16 cellular contexts compared by ENCODE assay signal in genomic region chr9:112170235-112170634, GRCh38. TPM values are rescaled to one million over a fixed set of nuclear protein-coding genes. Genes with fewer than 3 reads are reported as not detected.
A peak's percentile ranks its signal among the peaks of the same experiment; 100 is the strongest.
DNase-seq lines count a peak whose midpoint lies in the region; ATAC-seq, FAIRE-seq and TF ChIP-seq lines count a peak whose summit lies in the region.
"Had no signal": no experiment of that assay in that cellular context is flagged by ENCODE, and none has a peak within 500 bp of the region (broad histone marks: within the 10 kb centered on the region; RNA-seq: fewer than 3 reads in every experiment).

No MANE protein-coding gene starts in this region.

- 46 to 66% methylated on average over 4 of the region's 4 CpGs for WGBS in thyroid gland, 2 donors

- no peaks in the 10 kb centered on the region for H4K20me1 ChIP-seq in keratinocyte (ENCODE audit: control insufficient read depth, extremely low read depth, insufficient read depth, low read length)

- H3K4me1 Mint-ChIP-seq in WTC11, result peaks cover 51% of the 10 kb centered on the region

- no peaks in the 10 kb centered on the region for H3K79me2 ChIP-seq in keratinocyte (ENCODE audit: control insufficient read depth, insufficient read depth, low read length)

- H3K36me3 Mint-ChIP-seq in WTC11, result no peaks in the 10 kb centered on the region

- H3K4me3 ChIP-seq in keratinocyte (ENCODE audit: control insufficient read depth in 2 of 3, extremely low read depth in 1 of 3, insufficient read depth in 2 of 3, low read depth in 1 of 3, low read length in 3 of 3) (no peak overlapping the region), thyroid gland (replicated peaks in 1 of 3) (no peak overlapping the region), ascending aorta (no peak overlapping the region)
- H3K4me3 ChIP-seq: gastroesophageal sphincter had no signal

- H2AFZ ChIP-seq in keratinocyte (ENCODE audit: control insufficient read depth, low read length), result peak overlapping the region; percentile 17

- H3K9me3 Mint-ChIP-seq in WTC11, result no peaks in the 10 kb centered on the region

- DNase-seq in SIG-M5 treated with dmso at 0.1 percent for 504 hours (lab: John Stamatoyannopoulos, UW; ENCODE audit: unreplicated experiment) (peak; percentile 35), SIG-M5 (lab: John Stamatoyannopoulos, UW) (no peak), WTC11 (ENCODE audit: low spot score) (no peak), keratinocyte (ENCODE audit: low read depth, low spot score) (no peak), thyroid gland (peak; percentile 57 to 60), omental fat pad (ENCODE audit: low spot score) (no peak), NCI-H345 treated with DMSO at 0.1 percent for 48 hours (lab: John Stamatoyannopoulos, UW; ENCODE audit: unreplicated experiment) (no peak), ascending aorta (ENCODE audit: low spot score in 2 of 2) (no peak)
- DNase-seq: activated CD4-positive, alpha-beta T cell treated with anti-CD3 and anti-CD28 coated beads for 36 hours; left cardiac atrium; NCI-H2029; nucleus accumbens had no signal

- peak; percentile 78 for FAIRE-seq in keratinocyte (lab: Jason Lieb, UNC)
- FAIRE-seq: A204.1, astrocyte, D721Med had no signal

- no peak for TF ChIP-seq POLR2A in thyroid gland (IDR thresholded peaks at IDR 0.05)

- ATAC-seq in WTC11, result peak; percentile 49
- no peak for ATAC-seq in omental fat pad (ENCODE audit: low FRiP score)
- ATAC-seq: activated CD4-positive, alpha-beta T cell treated with anti-CD3 and anti-CD28 coated beads for 36 hours; gastroesophageal sphincter; left cardiac atrium had no signal

- H3K4me3 Mint-ChIP-seq in WTC11, result no peak overlapping the region
- H3K4me3 Mint-ChIP-seq: activated CD4-positive, alpha-beta T cell treated with anti-CD3 and anti-CD28 coated beads for 36 hours had no signal

- peak overlapping the region; percentile 29 for H3K9ac ChIP-seq in keratinocyte (ENCODE audit: control insufficient read depth, extremely low read depth, insufficient read depth, low read length)

- peak overlapping the region; percentile 31 for H3K27ac Mint-ChIP-seq in WTC11
- H3K27ac Mint-ChIP-seq: activated CD4-positive, alpha-beta T cell treated with anti-CD3 and anti-CD28 coated beads for 36 hours had no signal

- intact Hi-C loops in thyroid gland (cut with DNase I), result loop anchor here (10.0 kb wide), 1 partner anchor 155 kb away; no protein-coding TSS in a partner anchor
- intact Hi-C loops in ascending aorta (cut with DNase I), result loop anchor here (10.0 kb wide), 1 partner anchor 155 kb away; no protein-coding TSS in a partner anchor

- H3K27me3 ChIP-seq in keratinocyte (ENCODE audit: control insufficient read depth, extremely low read depth, insufficient read depth, low read length) (no peaks in the 10 kb centered on the region), thyroid gland (no peaks in the 10 kb centered on the region), ascending aorta (no peaks in the 10 kb centered on the region)

- dilution Hi-C loops in keratinocyte (cut with MboI; ENCODE audit: extremely low pct_ligation_motif_present, low sequenced_read_pairs), result no loop called here

- H3K4me1 ChIP-seq in keratinocyte (ENCODE audit: control insufficient read depth, extremely low read depth, insufficient read depth, low read length), result peaks cover 41% of the 10 kb centered on the region
- H3K4me1 ChIP-seq in thyroid gland, result peaks cover 5 to 26% of the 10 kb centered on the region in 2 donors
- H3K4me1 ChIP-seq in ascending aorta, result peaks cover 0 to 6% of the 10 kb centered on the region in 2 donors

- POLR2A ChIA-PET in WTC11 (lab: Charles Lee), result interaction anchor here (0.7 kb wide), 1 partner anchor 118 kb away, joined by 5 read pairs; no protein-coding TSS in a partner anchor

- H3K27ac ChIP-seq in keratinocyte (ENCODE audit: control insufficient read depth, insufficient read depth, low read length) (peak overlapping the region; percentile 65), thyroid gland (peak overlapping the region in 1 of 3 donors; percentile 24), ascending aorta (no peak overlapping the region)
- H3K27ac ChIP-seq: gastroesophageal sphincter had no signal

- H3K4me2 ChIP-seq in keratinocyte (ENCODE audit: control insufficient read depth, extremely low read depth, insufficient read depth, low read depth, low read length), result peak overlapping the region; percentile 67

- CTCF ChIA-PET in WTC11 (lab: Charles Lee), result no interaction called here

- H3K27me3 Mint-ChIP-seq in WTC11 (ENCODE audit: low read depth), result peaks cover 13% of the 10 kb centered on the region

- TF ChIP-seq CTCF in WTC11 (IDR thresholded peaks at IDR 0.05) (no peak), keratinocyte (optimal IDR thresholded peaks at IDR 0.05 in 1 of 3, IDR thresholded peaks at IDR 0.05 in 1 of 3, conservative IDR thresholded peaks at IDR 0.05 in 1 of 3; ENCODE audit: extremely low read depth in 1 of 3, insufficient read depth in 2 of 3, low read length in 3 of 3) (no peak), thyroid gland (IDR thresholded peaks at IDR 0.05) (no peak), omental fat pad (IDR thresholded peaks at IDR 0.05) (no peak), ascending aorta (IDR thresholded peaks at IDR 0.05) (no peak)

- H3K36me3 ChIP-seq in keratinocyte (ENCODE audit: control insufficient read depth in 2 of 2, extremely low read depth in 1 of 2, insufficient read depth in 2 of 2, low read length in 2 of 2) (no peaks in the 10 kb centered on the region), thyroid gland (no peaks in the 10 kb centered on the region), ascending aorta (no peaks in the 10 kb centered on the region)
- H3K36me3 ChIP-seq: gastroesophageal sphincter had no signal

- no peaks in the 10 kb centered on the region for H3K9me1 ChIP-seq in keratinocyte (ENCODE audit: control insufficient read depth, extremely low read depth, insufficient read depth, low read length)

- H3K9me3 ChIP-seq in keratinocyte (ENCODE audit: control insufficient read depth, low read depth, low read length) (no peaks in the 10 kb centered on the region), thyroid gland (no peaks in the 10 kb centered on the region), ascending aorta (no peaks in the 10 kb centered on the region)
- H3K9me3 ChIP-seq: gastroesophageal sphincter had no signal

TF ChIP-seq in WTC11, 78 proteins besides CTCF, POLR2A, EP300 and RAD21:
- TF ChIP-seq TP53 (CRISPR knock-in tag; IDR thresholded peaks at IDR 0.05) (no peak), USF2 (CRISPR knock-in tag; IDR thresholded peaks at IDR 0.05) (peak; percentile 68; the same call in 1 of the 2 replicates)
- TF ChIP-seq, protein P1, sequence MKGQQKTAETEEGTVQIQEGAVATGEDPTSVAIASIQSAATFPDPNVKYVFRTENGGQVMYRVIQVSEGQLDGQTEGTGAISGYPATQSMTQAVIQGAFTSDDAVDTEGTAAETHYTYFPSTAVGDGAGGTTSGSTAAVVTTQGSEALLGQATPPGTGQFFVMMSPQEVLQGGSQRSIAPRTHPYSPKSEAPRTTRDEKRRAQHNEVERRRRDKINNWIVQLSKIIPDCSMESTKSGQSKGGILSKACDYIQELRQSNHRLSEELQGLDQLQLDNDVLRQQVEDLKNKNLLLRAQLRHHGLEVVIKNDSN (CRISPR knock-in tag; IDR thresholded peaks at IDR 0.05), result peak; percentile 58; the same call in 1 of the 2 replicates

RNA-seq across cellular contexts. Expression of gene SUSD1, which starts 4.9 kb away (rescaled TPM):
- 4.4 to 5.7 TPM (median 5.1 TPM) in 3 replicates for total RNA-seq in WTC11 (2021)
- 2.4 to 3.6 TPM (median 3.3 TPM) in 3 replicates for polyA plus RNA-seq in keratinocyte
- polyA plus RNA-seq in keratinocyte (2011; ENCODE audit: low read depth), result 0.79 TPM
- polyA plus RNA-seq in keratinocyte (2011; cell fraction: cytosol; rRNA removed), result 1.5 and 2.6 TPM in 2 replicates
- polyA plus RNA-seq in keratinocyte (2011; cell fraction: nucleus; rRNA removed), result 2.6 and 3.6 TPM in 2 replicates
- polyA plus RNA-seq in keratinocyte (2012; ENCODE audit: low replicate concordance), result 0.73 and 2.9 TPM in 2 replicates
- polyA minus RNA-seq in keratinocyte, result 2.8 to 8.5 TPM (median 4.1 TPM) in 3 replicates
- 5.8 TPM for polyA minus RNA-seq in keratinocyte (2011; cell fraction: cytosol; rRNA and poly(A)+ RNA removed)
- polyA minus RNA-seq in keratinocyte (2011; cell fraction: nucleus; rRNA and poly(A)+ RNA removed), result 4.3 and 7.1 TPM in 2 replicates
- total RNA-seq in thyroid gland, result 10 to 100 TPM in 3 of 4 donors, 1 to 10 TPM in 1; 9.5 to 17.3 (median 13.6) TPM
- total RNA-seq in omental fat pad, result 10 to 100 TPM; 12.0 to 23.2 (median 15.4) TPM
- total RNA-seq in ascending aorta, result 13.0 TPM

Comparison
In these comparisons a context has a peak if more than half of its experiments do, and no peak if none do; other contexts are left out.
1. DNase-seq: peak in SIG-M5 treated with dmso at 0.1 percent for 504 hours (single experiment) and thyroid gland (2 of 2); none in SIG-M5 (single experiment), WTC11 (single experiment), keratinocyte (single experiment), omental fat pad (single experiment), NCI-H345 treated with DMSO at 0.1 percent for 48 hours (single experiment) and ascending aorta (0 of 2).